ENCODE assay signal across 6 cellular contexts in the genomic region with DNA sequence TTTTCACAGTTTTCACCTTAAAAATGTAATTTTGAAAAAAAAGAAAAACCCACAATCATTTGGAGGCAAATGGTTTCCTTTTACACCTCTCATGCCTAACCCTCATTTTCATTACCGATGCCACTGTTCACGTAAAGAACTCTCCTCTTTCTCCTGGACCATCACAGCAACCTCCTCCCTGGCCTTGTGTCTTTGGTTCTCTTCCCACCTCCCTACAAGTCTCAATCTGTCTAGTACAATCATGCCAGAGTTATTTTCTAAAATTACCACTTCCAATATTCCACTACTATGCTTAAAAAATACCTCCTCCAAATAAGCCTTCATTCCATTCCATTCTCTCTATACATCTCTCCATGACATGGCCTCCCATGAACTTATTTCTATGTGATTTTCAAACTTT.
"Had no signal": no experiment of that assay in that cellular context is flagged by ENCODE, and none has a peak within 500 bp of the region (broad histone marks: within the 10 kb centered on the region; RNA-seq: fewer than 3 reads in every experiment).

No MANE protein-coding gene starts in this region.

- DNase-seq: GM23248, GOT3, H7, HFFc6, KBM-7 had no signal

- H3K27ac ChIP-seq: GM23248, HL-60 had no signal
